Comparison of ENCODE assay signal across 19 cellular contexts in the genomic region with DNA sequence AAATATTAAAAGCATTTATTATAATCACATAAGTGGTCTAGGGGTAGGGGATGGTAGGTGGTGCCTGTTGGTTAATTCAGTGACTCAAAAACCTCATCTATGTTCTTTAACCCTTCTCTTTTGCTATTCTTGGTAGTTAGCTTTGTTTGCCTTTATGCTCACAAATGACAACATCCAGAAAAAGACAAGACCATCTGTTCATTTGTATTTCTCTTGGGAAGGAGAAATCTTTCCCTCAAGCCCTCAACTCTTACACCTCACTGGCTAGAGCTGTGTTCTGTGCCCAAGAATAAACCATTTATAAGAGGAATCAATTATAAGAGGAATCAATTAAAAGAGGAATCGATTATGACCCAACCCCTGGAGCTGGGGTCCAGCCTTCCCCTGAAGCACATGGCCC. TPM values are rescaled to one million over a fixed set of nuclear protein-coding genes. Genes with fewer than 3 reads are reported as not detected.
A peak's percentile ranks its signal among the peaks of the same experiment; 100 is the strongest.
DNase-seq lines count a peak whose midpoint lies in the region; ATAC-seq lines count a peak whose summit lies in the region.
"Had no signal": no experiment of that assay in that cellular context is flagged by ENCODE, and none has a peak within 500 bp of the region (broad histone marks: within the 10 kb centered on the region; RNA-seq: fewer than 3 reads in every experiment).

No MANE protein-coding gene starts in this region.

- CTCF ChIA-PET in naive thymus-derived CD4-positive, alpha-beta T cell (lab: Charles Lee): no interaction called here

- no peaks in the 10 kb centered on the region for H3K36me3 ChIP-seq in naive thymus-derived CD4-positive, alpha-beta T cell (ENCODE audit: control insufficient read depth in 2 of 3, insufficient read depth in 3 of 3, low read length in 3 of 3)

- no peak overlapping the region for H3K4me3 Mint-ChIP-seq in naive thymus-derived CD4-positive, alpha-beta T cell
- H3K4me3 Mint-ChIP-seq: CD4-positive, alpha-beta memory T cell had no signal

- intact Hi-C loops in naive thymus-derived CD4-positive, alpha-beta T cell (cut with micrococcal nuclease): no loop called here

- no peak overlapping the region for H3K27ac ChIP-seq in naive thymus-derived CD4-positive, alpha-beta T cell (ENCODE audit: low read depth, low read length)
- H3K27ac ChIP-seq: GM23248 had no signal

- POLR2A ChIA-PET in naive thymus-derived CD4-positive, alpha-beta T cell (lab: Charles Lee): interaction anchor here (0.6 kb wide), 1 partner anchor 12 kb away, joined by 6 read pairs; no protein-coding TSS in a partner anchor

- no peaks in the 10 kb centered on the region for H3K9me3 ChIP-seq in naive thymus-derived CD4-positive, alpha-beta T cell (ENCODE audit: control insufficient read depth in 2 of 3, low read length in 3 of 3)

- H3K27me3 ChIP-seq in naive thymus-derived CD4-positive, alpha-beta T cell (ENCODE audit: control insufficient read depth in 2 of 2, insufficient read depth in 2 of 2, low read length in 2 of 2): no peaks in the 10 kb centered on the region

- H3K27me3 Mint-ChIP-seq in naive thymus-derived CD4-positive, alpha-beta T cell: peaks cover 0 to 15% (median 4%) of the 10 kb centered on the region in 5 donors

- DNase-seq in NCI-H1694 treated with DMSO at 0.1 percent for 48 hours (lab: John Stamatoyannopoulos, UW) (peak; percentile 10), NCI-H1694 (lab: John Stamatoyannopoulos, UW) (no peak), NCI-H446 treated with DMSO at 0.1 percent for 48 hours (lab: John Stamatoyannopoulos, UW) (peak; percentile 20), cerebellar cortex (ENCODE audit: low spot score) (peak; percentile 63), inferior parietal cortex (ENCODE audit: extremely low spot score) (peak; percentile 14), hepatic stellate cell (ENCODE audit: low spot score) (no peak), A172 (ENCODE audit: low spot score) (no peak)
- DNase-seq in naive thymus-derived CD4-positive, alpha-beta T cell: no peak
- DNase-seq: 8988T; Calu3; CD4-positive, alpha-beta memory T cell; COR-L47; DMS53; DND-41; GDM1; GM23248; H7; HCEC 1CT had no signal

- no peaks in the 10 kb centered on the region for H3K9me3 Mint-ChIP-seq in naive thymus-derived CD4-positive, alpha-beta T cell

- no peaks in the 10 kb centered on the region for H3K4me1 ChIP-seq in naive thymus-derived CD4-positive, alpha-beta T cell (ENCODE audit: control insufficient read depth in 2 of 2, insufficient read depth in 2 of 2, low read length in 2 of 2)

- no peak overlapping the region for H3K27ac Mint-ChIP-seq in naive thymus-derived CD4-positive, alpha-beta T cell
- H3K27ac Mint-ChIP-seq: CD4-positive, alpha-beta memory T cell had no signal

- no peak for ATAC-seq in naive thymus-derived CD4-positive, alpha-beta T cell
- ATAC-seq: GM12878 had no signal

- no peaks in the 10 kb centered on the region for H3K36me3 Mint-ChIP-seq in naive thymus-derived CD4-positive, alpha-beta T cell
- H3K36me3 Mint-ChIP-seq: CD4-positive, alpha-beta memory T cell had no signal

- no peak overlapping the region for H3K4me3 ChIP-seq in naive thymus-derived CD4-positive, alpha-beta T cell (ENCODE audit: low read length)
- H3K4me3 ChIP-seq: GM12878, GM23248 had no signal

- no peaks in the 10 kb centered on the region for H3K4me1 Mint-ChIP-seq in naive thymus-derived CD4-positive, alpha-beta T cell
- H3K4me1 Mint-ChIP-seq: CD4-positive, alpha-beta memory T cell had no signal

RNA-seq across cellular contexts. Expression of a gene that starts 10.8 kb away (rescaled TPM):
- total RNA-seq in A172 (2014; rRNA removed; shearing (Covaris generic)): 97.0 and 114 TPM in 2 replicates
- 100 to 1,000 TPM in 2 of 5 experiments, 10 to 100 TPM in 3; 32.2 to 250 (median 63.2) TPM for total RNA-seq in naive thymus-derived CD4-positive, alpha-beta T cell
- 10 to 100 TPM; 25.2 to 36.2 TPM for polyA plus RNA-seq in naive thymus-derived CD4-positive, alpha-beta T cell

RNA-seq across cellular contexts. Expression of a gene that starts 41.3 kb away (rescaled TPM):
- total RNA-seq in A172 (2014; rRNA removed; shearing (Covaris generic)): 0.29 TPM in 1 of 2 replicates, not detected in the other
- 1 to 10 TPM; 1.2 to 3.7 (median 2.4) TPM for total RNA-seq in naive thymus-derived CD4-positive, alpha-beta T cell
- under 1 TPM in 1 of 2 donors, not detected in 1; 0.67 TPM for polyA plus RNA-seq in naive thymus-derived CD4-positive, alpha-beta T cell
- total RNA-seq: GM23248 had no signal

Comparison
In these comparisons a context has a peak if more than half of its experiments do, and no peak if none do; other contexts are left out.
1. DNase-seq: peak in NCI-H1694 treated with DMSO at 0.1 percent for 48 hours (single experiment), NCI-H446 treated with DMSO at 0.1 percent for 48 hours (single experiment), cerebellar cortex (single experiment) and inferior parietal cortex (single experiment); none in NCI-H1694 (single experiment), hepatic stellate cell (single experiment), A172 (single experiment) and naive thymus-derived CD4-positive, alpha-beta T cell (0 of 9).